In genomic region chr1:226716577-226716976, GRCh38 we compare ENCODE assay signal across 13 cellular contexts. TPM values are rescaled to one million over a fixed set of nuclear protein-coding genes. Genes with fewer than 3 reads are reported as not detected.
DNase-seq lines count a peak whose midpoint lies in the region; ATAC-seq and TF ChIP-seq lines count a peak whose summit lies in the region.
"Had no signal": no experiment of that assay in that cellular context is flagged by ENCODE, and none has a peak within 500 bp of the region (broad histone marks: within the 10 kb centered on the region; RNA-seq: fewer than 3 reads in every experiment).

No MANE protein-coding gene starts in this region.

- peaks cover 92% of the 10 kb centered on the region for H3K4me1 ChIP-seq in DOHH2 (ENCODE audit: control insufficient read depth, low read length)
- H3K4me1 ChIP-seq in psoas muscle: peaks cover 14% of the 10 kb centered on the region

- no peaks in the 10 kb centered on the region for H3K9me2 ChIP-seq in DOHH2 (replicated peaks; ENCODE audit: control insufficient read depth, low read length)

- peaks cover 59% of the 10 kb centered on the region for H3F3A ChIP-seq in DOHH2 (ENCODE audit: control insufficient read depth, insufficient read depth)

- DNase-seq in CD14-positive monocyte (ENCODE audit: low spot score) (no peak), AG08396 (ENCODE audit: low spot score) (no peak), psoas muscle (no peak), NCI-H82 (lab: John Stamatoyannopoulos, UW) (no peak)
- DNase-seq in activated naive CD8-positive, alpha-beta T cell treated with anti-CD3 and anti-CD28 coated beads, Interleukin-2, amount 10 ng/mL, durations not matched to agents 7 days and 5 days: no peak
- DNase-seq in naive thymus-derived CD8-positive, alpha-beta T cell: no peak
- DNase-seq: esophagus squamous epithelium, islet precursor cell, NCI-H187, retina, T1000 had no signal

- no peak for TF ChIP-seq CTCF in CD14-positive monocyte (IDR thresholded peaks at IDR 0.05)
- TF ChIP-seq CTCF in DOHH2 (IDR thresholded peaks at IDR 0.05; ENCODE audit: low read depth, low read length, poor library complexity, severe bottlenecking): no peak
- TF ChIP-seq CTCF in psoas muscle (IDR thresholded peaks at IDR 0.05): no peak

- peaks cover 91% of the 10 kb centered on the region for H3K79me2 ChIP-seq in DOHH2 (ENCODE audit: control insufficient read depth, low read length)

- peak overlapping the region; percentile 64 for H3K4me2 ChIP-seq in DOHH2 (ENCODE audit: low read length)

- H3K4me1 Mint-ChIP-seq in CD14-positive monocyte: peaks cover 59% of the 10 kb centered on the region
- H3K4me1 Mint-ChIP-seq in activated naive CD8-positive, alpha-beta T cell treated with anti-CD3 and anti-CD28 coated beads, Interleukin-2, amount 10 ng/mL, durations not matched to agents 7 days and 5 days: peaks cover 71% of the 10 kb centered on the region
- H3K4me1 Mint-ChIP-seq in naive thymus-derived CD8-positive, alpha-beta T cell: peaks cover 46 to 97% (median 94%) of the 10 kb centered on the region in 4 donors

- peaks cover 4 to 10% (median 5%) of the 10 kb centered on the region in 7 donors for H3K9me3 Mint-ChIP-seq in CD14-positive monocyte
- peaks cover 5% of the 10 kb centered on the region for H3K9me3 Mint-ChIP-seq in activated naive CD8-positive, alpha-beta T cell treated with anti-CD3 and anti-CD28 coated beads, Interleukin-2, amount 10 ng/mL, durations not matched to agents 7 days and 5 days
- peaks cover 0 to 7% (median 0%) of the 10 kb centered on the region in 9 donors for H3K9me3 Mint-ChIP-seq in naive thymus-derived CD8-positive, alpha-beta T cell

- 48 to 62% (median 57%) methylated on average over 3 of the region's 3 CpGs for WGBS in psoas muscle, 3 donors

- peak overlapping the region; percentile 86 to 96 (median 94) for H3K27ac Mint-ChIP-seq in CD14-positive monocyte
- H3K27ac Mint-ChIP-seq in activated naive CD8-positive, alpha-beta T cell treated with anti-CD3 and anti-CD28 coated beads, Interleukin-2, amount 10 ng/mL, durations not matched to agents 7 days and 5 days: peak overlapping the region; percentile 83
- H3K27ac Mint-ChIP-seq in naive thymus-derived CD8-positive, alpha-beta T cell: peak overlapping the region; percentile 86 to 99 (median 94)

- intact Hi-C loops in CD14-positive monocyte (cut with micrococcal nuclease) (loop anchor here in 1 of 2 donors (5.0 kb wide), 1 partner anchor 39 kb away; no protein-coding TSS in a partner anchor), psoas muscle (cut with DNase I) (no loop called here)

- no peaks in the 10 kb centered on the region for H3K27me3 ChIP-seq in DOHH2 (ENCODE audit: control insufficient read depth, low read length)
- no peaks in the 10 kb centered on the region for H3K27me3 ChIP-seq in psoas muscle (ENCODE audit: insufficient read depth in 3 of 3, low read length in 2 of 3)
- H3K27me3 ChIP-seq: esophagus squamous epithelium had no signal

- ATAC-seq in activated naive CD8-positive, alpha-beta T cell treated with anti-CD3 and anti-CD28 coated beads, Interleukin-2, amount 10 ng/mL, durations not matched to agents 7 days and 5 days (ENCODE audit: low read depth): no peak
- ATAC-seq in naive thymus-derived CD8-positive, alpha-beta T cell: no peak
- no peak for ATAC-seq in psoas muscle

- H3K36me3 ChIP-seq in DOHH2 (ENCODE audit: control insufficient read depth, low read length) (peaks cover 67% of the 10 kb centered on the region), psoas muscle (ENCODE audit: insufficient read depth in 1 of 2, low read depth in 1 of 2) (no peaks in the 10 kb centered on the region)

- H3K27ac ChIP-seq in DOHH2 (ENCODE audit: low read depth, low read length): peak overlapping the region; percentile 100
- no peak overlapping the region for H3K27ac ChIP-seq in psoas muscle

- POLR2A ChIA-PET in activated naive CD8-positive, alpha-beta T cell treated with anti-CD3 and anti-CD28 coated beads, Interleukin-2, amount 10 ng/mL, durations not matched to agents 7 days and 5 days (lab: Charles Lee): interaction anchor here (1.1 to 1.5 kb wide), 2 partner anchors 12 to 13 kb away, joined by 3 to 4 read pairs; no protein-coding TSS in a partner anchor
- POLR2A ChIA-PET in naive thymus-derived CD8-positive, alpha-beta T cell (lab: Charles Lee): interaction anchor here (0.6 to 1.0 kb wide), 2 partner anchors 24 to 25 kb away, joined by 3 read pairs; no protein-coding TSS in a partner anchor

- peaks cover 0 to 2% (median 0%) of the 10 kb centered on the region in 3 donors for H3K27me3 Mint-ChIP-seq in CD14-positive monocyte (ENCODE audit: low read depth in 3 of 3)
- H3K27me3 Mint-ChIP-seq in activated naive CD8-positive, alpha-beta T cell treated with anti-CD3 and anti-CD28 coated beads, Interleukin-2, amount 10 ng/mL, durations not matched to agents 7 days and 5 days: no peaks in the 10 kb centered on the region
- H3K27me3 Mint-ChIP-seq in naive thymus-derived CD8-positive, alpha-beta T cell: no peaks in the 10 kb centered on the region
- H3K27me3 Mint-ChIP-seq: brain had no signal

- H3K9me3 ChIP-seq in DOHH2 (ENCODE audit: control insufficient read depth, insufficient read depth, low read length) (peaks cover 10% of the 10 kb centered on the region), psoas muscle (peaks cover 7% of the 10 kb centered on the region)
- H3K9me3 ChIP-seq: esophagus squamous epithelium had no signal

- H3K4me3 ChIP-seq in DOHH2 (ENCODE audit: low read length) (peak overlapping the region; percentile 54), psoas muscle (no peak overlapping the region)
- H3K4me3 ChIP-seq: esophagus squamous epithelium had no signal

- H3K4me3 Mint-ChIP-seq in CD14-positive monocyte: no peak overlapping the region
- peak overlapping the region; percentile 64 for H3K4me3 Mint-ChIP-seq in activated naive CD8-positive, alpha-beta T cell treated with anti-CD3 and anti-CD28 coated beads, Interleukin-2, amount 10 ng/mL, durations not matched to agents 7 days and 5 days
- H3K4me3 Mint-ChIP-seq in naive thymus-derived CD8-positive, alpha-beta T cell: peak overlapping the region; percentile 66 to 90 (median 77)
- H3K4me3 Mint-ChIP-seq: brain had no signal

- peaks cover 7% of the 10 kb centered on the region; the same call in 1 of the 2 replicates for H4K20me1 ChIP-seq in DOHH2 (ENCODE audit: control insufficient read depth, insufficient read depth, low read depth, low read length)

- H3K36me3 Mint-ChIP-seq in CD14-positive monocyte: peaks cover 28 to 32% of the 10 kb centered on the region in 2 donors
- peaks cover 45% of the 10 kb centered on the region for H3K36me3 Mint-ChIP-seq in activated naive CD8-positive, alpha-beta T cell treated with anti-CD3 and anti-CD28 coated beads, Interleukin-2, amount 10 ng/mL, durations not matched to agents 7 days and 5 days
- H3K36me3 Mint-ChIP-seq in naive thymus-derived CD8-positive, alpha-beta T cell: peaks cover 5 to 59% (median 20%) of the 10 kb centered on the region in 3 donors
- H3K36me3 Mint-ChIP-seq: brain had no signal

RNA-seq across cellular contexts. Expression of gene ITPKB, which starts 22.5 kb away (rescaled TPM):
- polyA plus RNA-seq in CD14-positive monocyte: 10 to 100 TPM in 1 of 2 donors, 1 to 10 TPM in 1; 7.3 to 10.2 TPM
- 10 to 100 TPM; 75.3 to 76.9 TPM for total RNA-seq in activated naive CD8-positive, alpha-beta T cell treated with anti-CD3 and anti-CD28 coated beads, Interleukin-2, amount 10 ng/mL, durations not matched to agents 7 days and 5 days
- total RNA-seq in naive thymus-derived CD8-positive, alpha-beta T cell: 100 to 1,000 TPM; 177 to 185 TPM
- polyA plus RNA-seq in naive thymus-derived CD8-positive, alpha-beta T cell: 10 to 100 TPM; 72.3 to 74.3 (median 73.0) TPM
- total RNA-seq in psoas muscle: 10 to 100 TPM in 3 of 4 donors, 1 to 10 TPM in 1; 7.7 to 14.1 (median 12.3) TPM
- polyA plus RNA-seq in psoas muscle: 1 to 10 TPM; 3.9 to 8.9 (median 8.4) TPM

Comparison
In these comparisons a context has a peak if more than half of its experiments do, and no peak if none do; other contexts are left out.
1. H3K4me3 Mint-ChIP-seq: peak in activated naive CD8-positive, alpha-beta T cell treated with anti-CD3 and anti-CD28 coated beads, Interleukin-2, amount 10 ng/mL, durations not matched to agents 7 days and 5 days (single experiment) and naive thymus-derived CD8-positive, alpha-beta T cell (10 of 10); none in CD14-positive monocyte (0 of 2).
2. RNA of gene ITPKB, which starts 22.5 kb away (total RNA-seq): 177 to 185 TPM in naive thymus-derived CD8-positive, alpha-beta T cell and 75.3 to 76.9 TPM in activated naive CD8-positive, alpha-beta T cell treated with anti-CD3 and anti-CD28 coated beads, Interleukin-2, amount 10 ng/mL, durations not matched to agents 7 days and 5 days; 7.7 to 14.1 TPM in psoas muscle; every median in the first group is over 4 times any median in the second.
3. Peak in every context shown above with its lines, with median percentiles within 50 percentile points of each other: H3K27ac Mint-ChIP-seq.